ENCODE assay signal across 14 cellular contexts in the genomic region with DNA sequence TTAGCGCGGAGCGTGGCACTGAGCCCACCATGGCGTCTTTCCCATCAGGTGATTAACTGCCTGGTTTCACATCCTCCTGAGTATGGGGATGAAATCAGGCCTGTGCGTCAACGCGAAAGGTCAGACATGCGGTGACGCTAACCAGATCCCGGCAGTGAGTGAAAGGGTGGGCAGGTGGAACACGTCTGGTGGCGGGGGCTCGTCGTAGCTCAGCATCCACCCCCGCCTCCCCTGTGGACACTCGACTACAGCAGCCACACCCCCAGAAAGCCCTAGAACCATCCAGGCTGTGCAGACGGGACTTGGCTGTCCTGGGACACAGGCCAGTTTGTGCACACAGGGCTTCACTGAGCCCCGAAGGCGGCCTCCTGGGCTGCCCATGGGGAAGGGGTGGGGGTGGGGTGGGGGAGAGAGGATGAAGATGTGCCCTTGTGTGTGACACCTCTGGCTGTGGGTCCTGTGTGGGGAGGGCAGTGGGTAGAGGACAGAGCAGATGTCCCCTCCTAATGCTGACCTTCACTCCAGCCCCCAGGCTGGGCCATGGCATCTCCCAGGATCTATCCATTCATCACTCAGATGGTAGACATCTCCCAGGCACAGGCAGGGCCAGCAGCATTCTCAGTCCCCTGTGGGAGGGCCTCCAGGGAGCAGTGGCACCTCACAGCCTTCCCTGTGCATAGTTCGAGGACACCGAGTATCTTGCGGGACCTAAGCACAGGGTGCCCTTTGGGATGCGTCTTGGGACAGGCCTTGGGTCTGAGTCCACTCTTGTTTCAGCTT. TPM values are rescaled to one million over a fixed set of nuclear protein-coding genes. Genes with fewer than 3 reads are reported as not detected.
DNase-seq lines count a peak whose midpoint lies in the region; ATAC-seq and TF ChIP-seq lines count a peak whose summit lies in the region.
"Had no signal": no experiment of that assay in that cellular context is flagged by ENCODE, and none has a peak within 500 bp of the region (broad histone marks: within the 10 kb centered on the region; RNA-seq: fewer than 3 reads in every experiment).

No MANE protein-coding gene starts in this region.

- peak overlapping the region; percentile 72 for H3K4ac ChIP-seq in IMR-90 (ENCODE audit: low read depth, low read length)

- no peak overlapping the region for H3K56ac ChIP-seq in IMR-90 (ENCODE audit: extremely low read depth, insufficient read depth, low read length)

- peaks cover 95% of the 10 kb centered on the region for H3K4me1 Mint-ChIP-seq in dendritic cell treated with granulocyte-macrophage colony-stimulating factor and Interleukin-4, amounts not matched to agents 40 ng/mL and 50 ng/mL, for 4 days (ENCODE audit: low read depth)
- H3K4me1 Mint-ChIP-seq in stimulated activated memory B cell treated with anti-CD40 and anti-IgM and Interleukin-4, amounts not matched to agents 10 μg/mL and 1 μg/mL and 100 μg/mL, for 72 hours, result peaks cover 16% of the 10 kb centered on the region
- H3K4me1 Mint-ChIP-seq in activated CD8-positive, alpha-beta T cell treated with anti-CD3 and anti-CD28 coated beads, Interleukin-2, amount 10 ng/mL, durations not matched to agents 7 days and 5 days (ENCODE audit: low read depth), result peaks cover 9% of the 10 kb centered on the region

- 76% methylated on average over 7 of the region's 23 CpGs; no CpG with 5 or more reads in 1 of the 2 experiments for WGBS in IMR-90 (ENCODE audit: extremely low coverage in 2 of 2, insufficient read length in 1 of 2), 2 experiments

- no peak overlapping the region for H3K9ac ChIP-seq in IMR-90 (ENCODE audit: low read depth, low read length)
- H3K9ac ChIP-seq: GM23248 had no signal

- intact Hi-C loops in IMR-90 (cut with micrococcal nuclease), result no loop called here
- intact Hi-C loops in dendritic cell treated with granulocyte-macrophage colony-stimulating factor and Interleukin-4, amounts not matched to agents 40 ng/mL and 50 ng/mL, for 4 days (cut with micrococcal nuclease), result no loop called here

- CTCF ChIA-PET in IMR-90 (lab: Yijun Ruan, JAX), result no interaction called here
- CTCF ChIA-PET in activated CD8-positive, alpha-beta T cell treated with anti-CD3 and anti-CD28 coated beads, Interleukin-2, amount 10 ng/mL, durations not matched to agents 7 days and 5 days (lab: Charles Lee), result interaction anchor here (1.0 kb wide), 1 partner anchor 16 kb away, joined by 3 read pairs; no protein-coding TSS in a partner anchor

- H2BK120ac ChIP-seq in IMR-90 (ENCODE audit: low read depth, low read length), result peak overlapping the region; percentile 86

- H4K8ac ChIP-seq in IMR-90 (ENCODE audit: low read depth in 2 of 2, low read length in 2 of 2), result peak overlapping the region in 1 of 2 experiments; percentile 28; a peak in 2 of 4 replicates

- H3K27me3 Mint-ChIP-seq in dendritic cell treated with granulocyte-macrophage colony-stimulating factor and Interleukin-4, amounts not matched to agents 40 ng/mL and 50 ng/mL, for 4 days, result no peaks in the 10 kb centered on the region
- H3K27me3 Mint-ChIP-seq in stimulated activated memory B cell treated with anti-CD40 and anti-IgM and Interleukin-4, amounts not matched to agents 10 μg/mL and 1 μg/mL and 100 μg/mL, for 72 hours, result no peaks in the 10 kb centered on the region
- H3K27me3 Mint-ChIP-seq in activated CD8-positive, alpha-beta T cell treated with anti-CD3 and anti-CD28 coated beads, Interleukin-2, amount 10 ng/mL, durations not matched to agents 7 days and 5 days (ENCODE audit: low read depth), result no peaks in the 10 kb centered on the region
- H3K27me3 Mint-ChIP-seq: activated CD4-positive, alpha-beta T cell treated with anti-CD3 and anti-CD28 coated beads, Interleukin-2, amount 10 ng/mL, durations not matched to agents 24 days and 14 days; CD4-positive, CD25-positive, alpha-beta regulatory T cell had no signal

- peak overlapping the region; percentile 2 for H2BK5ac ChIP-seq in IMR-90 (ENCODE audit: low read depth, low read length, poor library complexity, severe bottlenecking)

- H3K4me3 ChIP-seq in IMR-90 (ENCODE audit: insufficient read depth, low read depth, low read length), result no peak overlapping the region
- H3K4me3 ChIP-seq: GM23248 had no signal

- DNase-seq in IMR-90 (peak; percentile 80), left kidney (ENCODE audit: low read depth, low spot score) (peak; percentile 74), NCI-H774 (lab: John Stamatoyannopoulos, UW) (no peak)
- no peak for DNase-seq in activated effector memory CD4-positive, alpha-beta T cell treated with anti-CD3 and anti-CD28 coated beads, Interleukin-2, amount 50 U/mL, for 16 hours
- DNase-seq in activated CD8-positive, alpha-beta T cell treated with anti-CD3 and anti-CD28 coated beads, Interleukin-2, amount 10 ng/mL, durations not matched to agents 7 days and 5 days, result no peak
- DNase-seq: activated CD4-positive, alpha-beta T cell treated with anti-CD3 and anti-CD28 coated beads, Interleukin-2, amount 10 ng/mL, durations not matched to agents 24 days and 14 days; activated naive CD4-positive, alpha-beta T cell treated with anti-CD3 and anti-CD28 coated beads, Interleukin-2, amount 50 U/mL, for 16 hours; CD4-positive, CD25-positive, alpha-beta regulatory T cell; GM23248; NCI-H2227 treated with DMSO at 0.1 percent for 48 hours had no signal

- H3K4me3 Mint-ChIP-seq in dendritic cell treated with granulocyte-macrophage colony-stimulating factor and Interleukin-4, amounts not matched to agents 40 ng/mL and 50 ng/mL, for 4 days, result no peak overlapping the region
- no peak overlapping the region for H3K4me3 Mint-ChIP-seq in stimulated activated memory B cell treated with anti-CD40 and anti-IgM and Interleukin-4, amounts not matched to agents 10 μg/mL and 1 μg/mL and 100 μg/mL, for 72 hours
- H3K4me3 Mint-ChIP-seq in activated CD8-positive, alpha-beta T cell treated with anti-CD3 and anti-CD28 coated beads, Interleukin-2, amount 10 ng/mL, durations not matched to agents 7 days and 5 days, result no peak overlapping the region
- H3K4me3 Mint-ChIP-seq: activated CD4-positive, alpha-beta T cell treated with anti-CD3 and anti-CD28 coated beads, Interleukin-2, amount 10 ng/mL, durations not matched to agents 24 days and 14 days; CD4-positive, CD25-positive, alpha-beta regulatory T cell had no signal

- H4K20me1 ChIP-seq in IMR-90 (ENCODE audit: insufficient read depth, low read length), result no peaks in the 10 kb centered on the region

- peak overlapping the region; percentile 69 for H4K91ac ChIP-seq in IMR-90 (ENCODE audit: insufficient read depth, low read depth, low read length)

- ATAC-seq in IMR-90 (ENCODE audit: low read depth) (no peak; the same call in 1 of the 2 replicates), HG03159 (IDR thresholded peaks at IDR 0.05; ENCODE audit: unreplicated experiment) (no peak)
- peak; percentile 71 for ATAC-seq in stimulated activated memory B cell treated with anti-CD40 and anti-IgM and Interleukin-4, amounts not matched to agents 10 μg/mL and 1 μg/mL and 100 μg/mL, for 72 hours
- ATAC-seq in activated CD8-positive, alpha-beta T cell treated with anti-CD3 and anti-CD28 coated beads, Interleukin-2, amount 10 ng/mL, durations not matched to agents 7 days and 5 days, result no peak

- TF ChIP-seq CTCF in IMR-90 (conservative IDR thresholded peaks at IDR 0.05; ENCODE audit: low read depth, low read length), result no peak

- H3K4me2 ChIP-seq in IMR-90 (ENCODE audit: low read depth, low read length), result no peak overlapping the region

- no peak overlapping the region; the same call in 1 of the 2 replicates for H3K18ac ChIP-seq in IMR-90 (ENCODE audit: low read depth, low read length)

- H2AK5ac ChIP-seq in IMR-90 (ENCODE audit: low read depth, low read length), result peak overlapping the region; percentile 95

- H3K14ac ChIP-seq in IMR-90 (replicated peaks; ENCODE audit: low read depth, low read length), result peak overlapping the region; percentile 62; the same call in 1 of the 2 replicates

- peak overlapping the region; percentile 97 for H3K27ac Mint-ChIP-seq in dendritic cell treated with granulocyte-macrophage colony-stimulating factor and Interleukin-4, amounts not matched to agents 40 ng/mL and 50 ng/mL, for 4 days
- H3K27ac Mint-ChIP-seq in stimulated activated memory B cell treated with anti-CD40 and anti-IgM and Interleukin-4, amounts not matched to agents 10 μg/mL and 1 μg/mL and 100 μg/mL, for 72 hours, result peak overlapping the region; percentile 82
- no peak overlapping the region for H3K27ac Mint-ChIP-seq in activated CD8-positive, alpha-beta T cell treated with anti-CD3 and anti-CD28 coated beads, Interleukin-2, amount 10 ng/mL, durations not matched to agents 7 days and 5 days
- H3K27ac Mint-ChIP-seq: activated CD4-positive, alpha-beta T cell treated with anti-CD3 and anti-CD28 coated beads, Interleukin-2, amount 10 ng/mL, durations not matched to agents 24 days and 14 days; CD4-positive, CD25-positive, alpha-beta regulatory T cell had no signal

- H2AFZ ChIP-seq in IMR-90 (replicated peaks; ENCODE audit: low read length, poor library complexity), result peak overlapping the region; percentile 34
- H2AFZ ChIP-seq: GM23248 had no signal

- no peaks in the 10 kb centered on the region for H3K9me3 Mint-ChIP-seq in dendritic cell treated with granulocyte-macrophage colony-stimulating factor and Interleukin-4, amounts not matched to agents 40 ng/mL and 50 ng/mL, for 4 days
- H3K9me3 Mint-ChIP-seq in stimulated activated memory B cell treated with anti-CD40 and anti-IgM and Interleukin-4, amounts not matched to agents 10 μg/mL and 1 μg/mL and 100 μg/mL, for 72 hours, result no peaks in the 10 kb centered on the region
- no peaks in the 10 kb centered on the region for H3K9me3 Mint-ChIP-seq in activated CD8-positive, alpha-beta T cell treated with anti-CD3 and anti-CD28 coated beads, Interleukin-2, amount 10 ng/mL, durations not matched to agents 7 days and 5 days (ENCODE audit: insufficient read depth)
- H3K9me3 Mint-ChIP-seq: activated CD4-positive, alpha-beta T cell treated with anti-CD3 and anti-CD28 coated beads, Interleukin-2, amount 10 ng/mL, durations not matched to agents 24 days and 14 days; CD4-positive, CD25-positive, alpha-beta regulatory T cell had no signal

- peak overlapping the region; percentile 70 for H2BK20ac ChIP-seq in IMR-90 (ENCODE audit: low read depth, low read length)

- H3K23ac ChIP-seq in IMR-90 (ENCODE audit: low read depth, low read length), result peak overlapping the region; percentile 47; the same call in 1 of the 2 replicates

- dilution Hi-C loops in IMR-90 (cut with HindIII; ENCODE audit: low sequenced_read_pairs, unreplicated experiment), result no loop called here

- peak overlapping the region; percentile 58 for H2AK9ac ChIP-seq in IMR-90 (replicated peaks; ENCODE audit: low read depth, low read length, poor library complexity)

- no peaks in the 10 kb centered on the region for H3K9me3 ChIP-seq in IMR-90 (ENCODE audit: control insufficient read depth, insufficient read depth, low read length)

- in situ Hi-C loops in IMR-90 (cut with MboI; ENCODE audit: low sequenced_read_pairs), result no loop called here

- peaks cover 0 to 4% of the 10 kb centered on the region in 2 experiments; a peak in 1 of 4 replicates for H3K79me1 ChIP-seq in IMR-90 (ENCODE audit: low read depth in 1 of 2, low read length in 2 of 2)

- H3K27me3 ChIP-seq in IMR-90 (ENCODE audit: control insufficient read depth, insufficient read depth, low read length), result no peaks in the 10 kb centered on the region

- TF ChIP-seq POLR2A in IMR-90 (IDR thresholded peaks at IDR 0.05; ENCODE audit: low read depth, low read length), result no peak

- TF ChIP-seq RAD21 in IMR-90 (IDR thresholded peaks at IDR 0.05; ENCODE audit: low read length), result no peak

- peaks cover 5% of the 10 kb centered on the region; the same call in 1 of the 2 replicates for H3K4me1 ChIP-seq in IMR-90 (ENCODE audit: control insufficient read depth, insufficient read depth, low read length)

- H4K5ac ChIP-seq in IMR-90 (ENCODE audit: low read depth, low read length), result no peak overlapping the region

- H3K36me3 Mint-ChIP-seq in dendritic cell treated with granulocyte-macrophage colony-stimulating factor and Interleukin-4, amounts not matched to agents 40 ng/mL and 50 ng/mL, for 4 days (ENCODE audit: low read depth), result peaks cover 81% of the 10 kb centered on the region
- H3K36me3 Mint-ChIP-seq in stimulated activated memory B cell treated with anti-CD40 and anti-IgM and Interleukin-4, amounts not matched to agents 10 μg/mL and 1 μg/mL and 100 μg/mL, for 72 hours, result no peaks in the 10 kb centered on the region
- no peaks in the 10 kb centered on the region for H3K36me3 Mint-ChIP-seq in activated CD8-positive, alpha-beta T cell treated with anti-CD3 and anti-CD28 coated beads, Interleukin-2, amount 10 ng/mL, durations not matched to agents 7 days and 5 days (ENCODE audit: low read depth)
- H3K36me3 Mint-ChIP-seq: CD4-positive, CD25-positive, alpha-beta regulatory T cell had no signal

- POLR2A ChIA-PET in IMR-90 (lab: Charles Lee; ENCODE audit: unreplicated experiment), result no interaction called here
- POLR2A ChIA-PET in activated CD8-positive, alpha-beta T cell treated with anti-CD3 and anti-CD28 coated beads, Interleukin-2, amount 10 ng/mL, durations not matched to agents 7 days and 5 days (lab: Charles Lee), result no interaction called here

- peaks cover 15% of the 10 kb centered on the region for H3K9me1 ChIP-seq in IMR-90 (ENCODE audit: insufficient read depth, low read length)

- peak overlapping the region; percentile 10; the same call in 1 of the 2 replicates for H3K27ac ChIP-seq in IMR-90 (ENCODE audit: insufficient read depth, low read length)
- H3K27ac ChIP-seq: GM23248 had no signal

- no TSS peak for BruUV-seq in IMR-90 (replicated peaks; lab: Mats Ljungman, UMichigan)

- H2BK15ac ChIP-seq in IMR-90 (ENCODE audit: low read depth, low read length), result peak overlapping the region; percentile 89

- no peaks in the 10 kb centered on the region for H3K36me3 ChIP-seq in IMR-90 (ENCODE audit: control insufficient read depth, insufficient read depth, low read length)

RNA-seq across cellular contexts. Expression of a gene that starts 27.5 kb away (rescaled TPM):
- total RNA-seq in IMR-90 (2012; rRNA removed), result 15.8 and 19.2 TPM in 2 replicates
- polyA plus RNA-seq in IMR-90 (2012; rRNA removed), result 77.1 and 100.0 TPM in 2 replicates
- 75.6 and 199 TPM in 2 replicates for polyA plus RNA-seq in IMR-90 (2012; cell fraction: cytosol; rRNA removed)
- polyA plus RNA-seq in IMR-90 (2012; cell fraction: nucleus; rRNA removed; ENCODE audit: low replicate concordance), result 18.0 and 50.4 TPM in 2 replicates
- total RNA-seq in activated CD8-positive, alpha-beta T cell treated with anti-CD3 and anti-CD28 coated beads, Interleukin-2, amount 10 ng/mL, durations not matched to agents 7 days and 5 days, result 1 to 10 TPM; 5.8 to 5.9 TPM
- total RNA-seq: CD4-positive, CD25-positive, alpha-beta regulatory T cell; pulmonary artery endothelial cell had no signal

Comparison
In these comparisons a context has a peak if more than half of its experiments do, and no peak if none do; other contexts are left out.
1. DNase-seq: peak in IMR-90 (single experiment) and left kidney (single experiment); none in activated effector memory CD4-positive, alpha-beta T cell treated with anti-CD3 and anti-CD28 coated beads, Interleukin-2, amount 50 U/mL, for 16 hours (single experiment), NCI-H774 (single experiment) and activated CD8-positive, alpha-beta T cell treated with anti-CD3 and anti-CD28 coated beads, Interleukin-2, amount 10 ng/mL, durations not matched to agents 7 days and 5 days (single experiment).